In genomic region chr5:149730620-149731331, GRCh38 we compare ENCODE assay signal across 8 cellular contexts. TPM values are rescaled to one million over a fixed set of nuclear protein-coding genes. Genes with fewer than 3 reads are reported as not detected.
DNase-seq lines count a peak whose midpoint lies in the region; ATAC-seq and TF ChIP-seq lines count a peak whose summit lies in the region.

No MANE protein-coding gene starts in this region.

- H2BK5ac ChIP-seq in IMR-90 (ENCODE audit: low read depth, low read length, poor library complexity, severe bottlenecking): no peak overlapping the region

- H3K23ac ChIP-seq in IMR-90 (ENCODE audit: low read depth, low read length): no peak overlapping the region

- H4K8ac ChIP-seq in IMR-90 (ENCODE audit: low read depth in 2 of 2, low read length in 2 of 2): no peak overlapping the region

- H2BK20ac ChIP-seq in IMR-90 (ENCODE audit: low read depth, low read length): no peak overlapping the region

- no peak overlapping the region for H2BK120ac ChIP-seq in IMR-90 (ENCODE audit: low read depth, low read length)

- CTCF ChIA-PET in IMR-90 (lab: Yijun Ruan, JAX): interaction anchor here (1.5 kb wide), 1 partner anchor 8 kb away, joined by 4 read pairs; no protein-coding TSS in a partner anchor

- no peak overlapping the region for H3K14ac ChIP-seq in IMR-90 (replicated peaks; ENCODE audit: low read depth, low read length)

- peaks cover 56% of the 10 kb centered on the region for H3K27me3 ChIP-seq in IMR-90 (ENCODE audit: control insufficient read depth, insufficient read depth, low read length)

- no peak overlapping the region for H3K9ac ChIP-seq in IMR-90 (ENCODE audit: low read depth, low read length)

- no peak overlapping the region for H2BK15ac ChIP-seq in IMR-90 (ENCODE audit: low read depth, low read length)

- no peaks in the 10 kb centered on the region for H3K9me3 ChIP-seq in IMR-90 (ENCODE audit: control insufficient read depth, insufficient read depth, low read length)

- dilution Hi-C loops in IMR-90 (cut with HindIII; ENCODE audit: low sequenced_read_pairs, unreplicated experiment): no loop called here

- peak overlapping the region; percentile 94 for H2AFZ ChIP-seq in IMR-90 (replicated peaks; ENCODE audit: low read length, poor library complexity)

- intact Hi-C loops in IMR-90 (cut with micrococcal nuclease): no loop called here

- TF ChIP-seq RAD21 in IMR-90 (IDR thresholded peaks at IDR 0.05; ENCODE audit: low read length): no peak

- no peaks in the 10 kb centered on the region for H4K20me1 ChIP-seq in IMR-90 (ENCODE audit: insufficient read depth, low read length)

- no peak overlapping the region for H3K18ac ChIP-seq in IMR-90 (ENCODE audit: low read depth, low read length)

- in situ Hi-C loops in G401 (cut with HindIII; ENCODE audit: low sequenced_read_pairs) (no loop called here), IMR-90 (cut with MboI; ENCODE audit: low sequenced_read_pairs) (no loop called here)

- no peaks in the 10 kb centered on the region for H3K79me1 ChIP-seq in IMR-90 (ENCODE audit: low read depth in 1 of 2, low read length in 2 of 2)

- H3K4ac ChIP-seq in IMR-90 (ENCODE audit: low read depth, low read length): no peak overlapping the region

- H3K56ac ChIP-seq in IMR-90 (ENCODE audit: extremely low read depth, insufficient read depth, low read length): no peak overlapping the region

- no peak overlapping the region for H4K91ac ChIP-seq in IMR-90 (ENCODE audit: insufficient read depth, low read depth, low read length)

- H2AK5ac ChIP-seq in IMR-90 (ENCODE audit: low read depth, low read length): no peak overlapping the region

- peak; percentile 43 for DNase-seq in G401 (ENCODE audit: low spot score)
- no peak for DNase-seq in IMR-90
- DNase-seq in activated CD4-positive, CD25-positive, alpha-beta regulatory T cell (lab: John Stamatoyannopoulos, UW): peak; percentile 16 to 42 (median 22)
- peak; percentile 53 for DNase-seq in cerebellum (ENCODE audit: low spot score)
- DNase-seq in left lobe of liver (ENCODE audit: low spot score): peak; percentile 69
- DNase-seq in stimulated activated CD4-positive, alpha-beta T cell treated with anti-CD3 and anti-CD28 coated beads, Interleukin-4, amount 100 ng/mL, for 1 hour: peak; percentile 62
- no peak for DNase-seq in NCI-H2029 treated with DMSO at 0.1 percent for 48 hours (lab: John Stamatoyannopoulos, UW)

- POLR2A ChIA-PET in IMR-90 (lab: Charles Lee; ENCODE audit: unreplicated experiment): no interaction called here

- no peak for TF ChIP-seq CTCF in IMR-90 (conservative IDR thresholded peaks at IDR 0.05; ENCODE audit: low read depth, low read length)

- peak; percentile 39 for ATAC-seq in GM21528 (IDR thresholded peaks at IDR 0.05; ENCODE audit: low FRiP score, unreplicated experiment)
- ATAC-seq in IMR-90 (ENCODE audit: low read depth): peak; percentile 33
- ATAC-seq in left lobe of liver: peak; percentile 55

- no peak overlapping the region for H3K27ac ChIP-seq in IMR-90 (ENCODE audit: insufficient read depth, low read length)

- peak overlapping the region; percentile 47 for H3K4me3 ChIP-seq in IMR-90 (ENCODE audit: insufficient read depth, low read depth, low read length)

- TF ChIP-seq POLR2A in IMR-90 (IDR thresholded peaks at IDR 0.05; ENCODE audit: low read depth, low read length): no peak

- peak overlapping the region; percentile 81 for H3K4me2 ChIP-seq in IMR-90 (ENCODE audit: low read depth, low read length)

- no peaks in the 10 kb centered on the region for H3K36me3 ChIP-seq in IMR-90 (ENCODE audit: control insufficient read depth, insufficient read depth, low read length)

- no TSS peak for BruUV-seq in IMR-90 (replicated peaks; lab: Mats Ljungman, UMichigan)

- no peaks in the 10 kb centered on the region for H3K9me1 ChIP-seq in IMR-90 (ENCODE audit: insufficient read depth, low read length)

- H4K5ac ChIP-seq in IMR-90 (ENCODE audit: low read depth, low read length): no peak overlapping the region

- no peaks in the 10 kb centered on the region for H3K4me1 ChIP-seq in IMR-90 (ENCODE audit: control insufficient read depth, insufficient read depth, low read length)

- peak overlapping the region; percentile 68 for H2AK9ac ChIP-seq in IMR-90 (replicated peaks; ENCODE audit: low read depth, low read length, poor library complexity)

- 0% methylated on average over 23 of the region's 62 CpGs; no CpG with 5 or more reads in 1 of the 2 experiments for WGBS in IMR-90 (ENCODE audit: extremely low coverage in 2 of 2, insufficient read length in 1 of 2), 2 experiments

TF ChIP-seq in IMR-90, 13 proteins besides CTCF, POLR2A, EP300 and RAD21:
- TF ChIP-seq BHLHE40 (IDR thresholded peaks at IDR 0.05; ENCODE audit: low read depth, low read length) (0 out of 2 replicates have a peak, but pooled peaks have one; percentile 10), MAZ (IDR thresholded peaks at IDR 0.05; ENCODE audit: borderline replicate concordance, low read depth, low read length) (no peak), FOS (IDR thresholded peaks at IDR 0.05; ENCODE audit: low read depth, low read length) (no peak), NFE2L2 (IDR thresholded peaks at IDR 0.05; ENCODE audit: low read depth, low read length) (no peak), USF2 (IDR thresholded peaks at IDR 0.05; ENCODE audit: low read depth, low read length) (0 out of 2 replicates have a peak, but pooled peaks have one; percentile 20), MAFK (IDR thresholded peaks at IDR 0.05; ENCODE audit: low read depth, low read length) (no peak), MXI1 (IDR thresholded peaks at IDR 0.05; ENCODE audit: borderline replicate concordance, low read depth, low read length) (0 out of 2 replicates have a peak, but pooled peaks have one; percentile 40)

RNA-seq across cellular contexts. Expression of gene PPARGC1B, which starts 0.7 kb away (rescaled TPM):
- total RNA-seq in G401 (2014; rRNA removed; shearing (Covaris generic)): 1.2 and 2.4 TPM in 2 replicates
- under 0.01 and 0.18 TPM in 2 replicates for total RNA-seq in IMR-90 (2012; rRNA removed)
- 0.10 and 0.27 TPM in 2 replicates for polyA plus RNA-seq in IMR-90 (2012; rRNA removed)
- 0.05 and 0.09 TPM in 2 replicates for polyA plus RNA-seq in IMR-90 (2012; cell fraction: cytosol; rRNA removed)
- polyA plus RNA-seq in IMR-90 (2012; cell fraction: nucleus; rRNA removed; ENCODE audit: low replicate concordance): 0.31 and 0.37 TPM in 2 replicates
- total RNA-seq in cerebellum: 3.2 TPM
- total RNA-seq in left lobe of liver: 4.0 TPM

Comparison
In these comparisons a context has a peak if more than half of its experiments do, and no peak if none do; other contexts are left out.
1. DNase-seq: peak in G401 (single experiment), activated CD4-positive, CD25-positive, alpha-beta regulatory T cell (4 of 4), cerebellum (single experiment), left lobe of liver (single experiment) and stimulated activated CD4-positive, alpha-beta T cell treated with anti-CD3 and anti-CD28 coated beads, Interleukin-4, amount 100 ng/mL, for 1 hour (single experiment); none in IMR-90 (single experiment) and NCI-H2029 treated with DMSO at 0.1 percent for 48 hours (single experiment).
2. Peak in every context shown above with its lines, with median percentiles within 50 percentile points of each other: ATAC-seq.